Comparison of ENCODE assay signal across 20 cellular contexts in the genomic region with DNA sequence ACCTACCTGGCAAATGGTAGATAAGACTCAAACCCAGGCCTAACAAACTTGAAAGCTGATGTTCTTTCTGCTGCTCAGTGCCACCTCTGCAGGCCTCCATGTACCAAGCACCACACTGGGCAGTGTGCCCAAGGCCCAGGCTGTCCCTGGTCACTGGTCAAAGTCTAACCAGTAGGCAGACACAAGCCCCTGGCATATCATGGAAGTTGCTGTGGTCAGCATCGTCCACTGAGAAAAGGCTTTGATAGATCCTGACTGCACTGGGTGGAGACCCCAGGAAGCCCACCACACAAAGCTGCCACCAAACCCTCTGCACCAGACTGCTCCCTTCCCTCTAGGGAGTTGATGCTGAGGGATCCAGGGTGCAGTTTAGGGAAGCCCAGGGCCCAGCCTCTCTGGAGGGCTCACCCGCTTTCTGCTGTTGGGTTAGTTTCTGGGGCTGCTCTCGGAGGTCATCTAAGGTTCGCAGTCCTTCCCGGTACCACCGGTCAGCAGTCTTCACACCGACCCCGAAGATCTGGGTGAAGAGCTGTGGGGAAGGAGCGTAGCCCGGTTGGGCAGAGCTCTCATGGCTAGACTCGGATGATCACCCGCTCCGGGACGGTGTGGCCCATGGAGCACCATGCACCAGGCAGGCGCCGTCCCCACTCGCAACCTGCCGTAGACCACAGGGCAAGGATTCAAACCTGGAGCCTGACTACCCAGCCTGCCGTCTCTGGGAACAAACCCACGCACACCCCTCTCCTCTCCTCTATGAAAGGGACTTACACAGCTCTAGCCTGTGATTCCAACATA. TPM values are rescaled to one million over a fixed set of nuclear protein-coding genes. Genes with fewer than 3 reads are reported as not detected.
A peak's percentile ranks its signal among the peaks of the same experiment; 100 is the strongest.
DNase-seq lines count a peak whose midpoint lies in the region; ATAC-seq and TF ChIP-seq lines count a peak whose summit lies in the region.
"Had no signal": no experiment of that assay in that cellular context is flagged by ENCODE, and none has a peak within 500 bp of the region (broad histone marks: within the 10 kb centered on the region; RNA-seq: fewer than 3 reads in every experiment).

No MANE protein-coding gene starts in this region.

- no peak overlapping the region for H3K4me3 Mint-ChIP-seq in CD8-positive, alpha-beta T cell
- H3K4me3 Mint-ChIP-seq in osteocyte (ENCODE audit: unreplicated experiment): no peak overlapping the region
- H3K4me3 Mint-ChIP-seq: activated naive CD4-positive, alpha-beta T cell treated with anti-CD3 and anti-CD28 coated beads, Interleukin-2, amount 50 U/mL, for 24 hours; endodermal cell; neural crest cell had no signal

- 92% methylated on average over 20 of the region's 20 CpGs for WGBS in right cardiac atrium

- H3K36me3 Mint-ChIP-seq in CD8-positive, alpha-beta T cell: peaks cover 76% of the 10 kb centered on the region
- H3K36me3 Mint-ChIP-seq in osteocyte (ENCODE audit: unreplicated experiment): peaks cover 21% of the 10 kb centered on the region

- H3K27ac ChIP-seq in CD8-positive, alpha-beta T cell (ENCODE audit: low read depth, low read length): no peak overlapping the region
- H3K27ac ChIP-seq in RWPE1 (peak overlapping the region; percentile 94), right cardiac atrium (ENCODE audit: low read length) (peak overlapping the region; percentile 57)
- H3K27ac ChIP-seq: GM23248 had no signal

- H3K9me3 ChIP-seq in CD8-positive, alpha-beta T cell (ENCODE audit: low read length): no peaks in the 10 kb centered on the region
- no peaks in the 10 kb centered on the region for H3K9me3 ChIP-seq in right cardiac atrium (ENCODE audit: control insufficient read depth, low read length)

- POLR2A ChIA-PET in CD8-positive, alpha-beta T cell (lab: Charles Lee): interaction anchor here (0.7 to 2.5 kb wide), 3 partner anchors 10 to 47 kb away, joined by 4 to 8 read pairs (median 4); a partner anchor contains a TSS
- POLR2A ChIA-PET in RWPE1 (lab: Yijun Ruan, JAX; ENCODE audit: low non-redundant PET): interaction anchor here (0.6 kb wide), 1 partner anchor 12 kb away, joined by 6 read pairs; no protein-coding TSS in a partner anchor

- no peak for TF ChIP-seq CTCF in CD8-positive, alpha-beta T cell (IDR thresholded peaks at IDR 0.05)
- TF ChIP-seq CTCF in RWPE1 (conservative IDR thresholded peaks at IDR 0.05; ENCODE audit: low read depth): no peak
- TF ChIP-seq CTCF in osteocyte (IDR thresholded peaks at IDR 0.05): no peak

- no peaks in the 10 kb centered on the region for H3K9me3 Mint-ChIP-seq in CD8-positive, alpha-beta T cell
- no peaks in the 10 kb centered on the region for H3K9me3 Mint-ChIP-seq in osteocyte (ENCODE audit: unreplicated experiment)
- H3K9me3 Mint-ChIP-seq: activated naive CD4-positive, alpha-beta T cell treated with anti-CD3 and anti-CD28 coated beads, Interleukin-2, amount 50 U/mL, for 24 hours; endodermal cell; neural crest cell had no signal

- H3K4me3 ChIP-seq in CD8-positive, alpha-beta T cell (ENCODE audit: low read depth, low read length): no peak overlapping the region
- no peak overlapping the region for H3K4me3 ChIP-seq in right cardiac atrium (ENCODE audit: low read length)
- H3K4me3 ChIP-seq: GM23248 had no signal

- CTCF ChIA-PET in CD8-positive, alpha-beta T cell (lab: Charles Lee): interaction anchor here (0.7 kb wide), 1 partner anchor 377 kb away, joined by 3 read pairs; no protein-coding TSS in a partner anchor
- CTCF ChIA-PET in RWPE1 (lab: Yijun Ruan, JAX): no interaction called here

- peaks cover 39% of the 10 kb centered on the region for H3K4me1 Mint-ChIP-seq in CD8-positive, alpha-beta T cell (ENCODE audit: low read depth)
- H3K4me1 Mint-ChIP-seq in osteocyte (ENCODE audit: unreplicated experiment): peaks cover 29% of the 10 kb centered on the region
- H3K4me1 Mint-ChIP-seq: endodermal cell had no signal

- H3K4me1 ChIP-seq in CD8-positive, alpha-beta T cell (ENCODE audit: insufficient read depth, low read length): peaks cover 37% of the 10 kb centered on the region
- peaks cover 3% of the 10 kb centered on the region for H3K4me1 ChIP-seq in right cardiac atrium (ENCODE audit: control insufficient read depth, insufficient read depth, low read length)

- intact Hi-C loops in CD8-positive, alpha-beta T cell (cut with DNase I, micrococcal nuclease): no loop called here
- intact Hi-C loops in right cardiac atrium (cut with DNase I): loop anchor here in 2 of 4 donors (10.0 kb wide), 1 partner anchor 119 kb away; no protein-coding TSS in a partner anchor

- no peaks in the 10 kb centered on the region for H3K27me3 Mint-ChIP-seq in CD8-positive, alpha-beta T cell (ENCODE audit: low read depth)
- H3K27me3 Mint-ChIP-seq in osteocyte (ENCODE audit: unreplicated experiment): no peaks in the 10 kb centered on the region
- H3K27me3 Mint-ChIP-seq: activated naive CD4-positive, alpha-beta T cell treated with anti-CD3 and anti-CD28 coated beads, Interleukin-2, amount 50 U/mL, for 24 hours had no signal

- ATAC-seq in CD8-positive, alpha-beta T cell: no peak
- ATAC-seq in right cardiac atrium: no peak
- no peak for ATAC-seq in GM19324 (IDR thresholded peaks at IDR 0.05; ENCODE audit: low FRiP score, unreplicated experiment)
- ATAC-seq in HG03280 (IDR thresholded peaks at IDR 0.05; ENCODE audit: unreplicated experiment): no peak
- ATAC-seq: stimulated activated naive CD8-positive, alpha-beta T cell treated with anti-CD3 and anti-CD28 coated beads, Interleukin-15, Interleukin-2, amounts not matched to agents 100 U/mL and 50 U/mL, for 24 hours had no signal

- DNase-seq in CD8-positive, alpha-beta T cell: no peak
- DNase-seq in RWPE1 (ENCODE audit: low spot score): no peak
- peak in 2 of 3 donors; percentile 28 to 80 for DNase-seq in right cardiac atrium
- DNase-seq in renal cortical epithelial cell (ENCODE audit: low read depth): peak; percentile 30
- DNase-seq in NCI-H226: no peak
- no peak for DNase-seq in osteocyte (ENCODE audit: extremely low spot score, unreplicated experiment)
- DNase-seq: activated CD4-positive, alpha-beta T cell treated with anti-CD3 and anti-CD28 coated beads for 48 hours; activated CD8-positive, alpha-beta memory T cell treated with anti-CD3 and anti-CD28 coated beads, Interleukin-2, amount 50 U/mL, for 48 hours; endodermal cell; GM23248; NCI-H1092; NCI-H510A; stimulated activated naive CD8-positive, alpha-beta T cell treated with anti-CD3 and anti-CD28 coated beads, Interleukin-15, Interleukin-2, amounts not matched to agents 100 U/mL and 50 U/mL, for 24 hours; SW 1271; trophoblast cell had no signal

- no peaks in the 10 kb centered on the region for H3K27me3 ChIP-seq in CD8-positive, alpha-beta T cell (ENCODE audit: insufficient read depth, low read length)
- no peaks in the 10 kb centered on the region for H3K27me3 ChIP-seq in right cardiac atrium (ENCODE audit: control insufficient read depth, insufficient read depth)

- peak overlapping the region; percentile 27 for H3K27ac Mint-ChIP-seq in CD8-positive, alpha-beta T cell
- no peak overlapping the region for H3K27ac Mint-ChIP-seq in osteocyte (ENCODE audit: unreplicated experiment)
- H3K27ac Mint-ChIP-seq: activated naive CD4-positive, alpha-beta T cell treated with anti-CD3 and anti-CD28 coated beads, Interleukin-2, amount 50 U/mL, for 24 hours; endodermal cell had no signal

- peaks cover 68% of the 10 kb centered on the region for H3K36me3 ChIP-seq in CD8-positive, alpha-beta T cell (ENCODE audit: insufficient read depth, low read length)

RNA-seq across cellular contexts. Expression of a gene that starts 6.0 kb away (rescaled TPM):
- total RNA-seq in CD8-positive, alpha-beta T cell: 10 to 100 TPM; 35.7 to 42.0 TPM
- 10 to 100 TPM; 24.5 to 28.9 (median 25.8) TPM for total RNA-seq in right cardiac atrium
- polyA plus RNA-seq in right cardiac atrium: 16.6 TPM
- 8.0 and 15.3 TPM in 2 replicates for total RNA-seq in renal cortical epithelial cell
- 29.3 and 31.9 TPM in 2 replicates for total RNA-seq in osteocyte

RNA-seq across cellular contexts. Expression of a gene that starts 10.9 kb away (rescaled TPM):
- total RNA-seq in CD8-positive, alpha-beta T cell: 1 to 10 TPM; 1.1 to 1.5 TPM
- total RNA-seq in right cardiac atrium (1,000 to 10,000 TPM in 2 of 4 donors, 100 to 1,000 TPM in 2; 946 to 1,159 (median 1,024) TPM), renal cortical epithelial cell (0.15 TPM in 1 of 2 replicates, not detected in the other), osteocyte (0.97 TPM in 1 of 2 replicates, not detected in the other)
- polyA plus RNA-seq in right cardiac atrium: 2,530 TPM
- total RNA-seq: GM23248, LHCN-M2 had no signal
- polyA plus RNA-seq: GM23248 had no signal

RNA-seq across cellular contexts. Expression of a gene that starts 27.8 kb away (rescaled TPM):
- total RNA-seq in CD8-positive, alpha-beta T cell: 10 to 100 TPM; 15.9 to 22.6 TPM
- total RNA-seq in right cardiac atrium: 100 to 1,000 TPM in 2 of 4 donors, 10 to 100 TPM in 2; 81.0 to 124 (median 103) TPM
- 62.8 TPM for polyA plus RNA-seq in right cardiac atrium
- total RNA-seq in renal cortical epithelial cell: 3.5 and 19.0 TPM in 2 replicates
- total RNA-seq in osteocyte: 781 and 794 TPM in 2 replicates
- total RNA-seq: LHCN-M2 had no signal

RNA-seq across cellular contexts. Expression of a gene that starts 31.8 kb away (rescaled TPM):
- total RNA-seq in CD8-positive, alpha-beta T cell: 10 to 100 TPM; 82.1 to 84.8 TPM
- total RNA-seq in right cardiac atrium (10 to 100 TPM; 34.3 to 44.6 (median 38.1) TPM), renal cortical epithelial cell (158 and 181 TPM in 2 replicates), osteocyte (94.5 and 106 TPM in 2 replicates)
- polyA plus RNA-seq in right cardiac atrium: 37.5 TPM

RNA-seq across cellular contexts. Expression of a gene that starts 47.0 kb away (rescaled TPM):
- total RNA-seq in CD8-positive, alpha-beta T cell: 10 to 100 TPM; 44.0 to 48.9 TPM
- total RNA-seq in right cardiac atrium (100 to 1,000 TPM in 1 of 4 donors, 10 to 100 TPM in 3; 85.8 to 110 (median 99.0) TPM), renal cortical epithelial cell (58.3 and 58.9 TPM in 2 replicates), osteocyte (59.2 and 63.0 TPM in 2 replicates)
- polyA plus RNA-seq in right cardiac atrium: 86.6 TPM

Comparison
In these comparisons a context has a peak if more than half of its experiments do, and no peak if none do; other contexts are left out.
1. DNase-seq: peak in right cardiac atrium (2 of 3) and renal cortical epithelial cell (single experiment); none in CD8-positive, alpha-beta T cell (0 of 7), RWPE1 (single experiment), NCI-H226 (single experiment) and osteocyte (single experiment).
2. RNA of a gene that starts 10.9 kb away (total RNA-seq): 946 to 1,159 TPM in right cardiac atrium; 1.1 to 1.5 TPM in CD8-positive, alpha-beta T cell, 0.97 TPM in osteocyte and 0.15 TPM in renal cortical epithelial cell; every median in the first group is over 100 times any median in the second.